ENCODE assay signal across 7 cellular contexts in the genomic region with DNA sequence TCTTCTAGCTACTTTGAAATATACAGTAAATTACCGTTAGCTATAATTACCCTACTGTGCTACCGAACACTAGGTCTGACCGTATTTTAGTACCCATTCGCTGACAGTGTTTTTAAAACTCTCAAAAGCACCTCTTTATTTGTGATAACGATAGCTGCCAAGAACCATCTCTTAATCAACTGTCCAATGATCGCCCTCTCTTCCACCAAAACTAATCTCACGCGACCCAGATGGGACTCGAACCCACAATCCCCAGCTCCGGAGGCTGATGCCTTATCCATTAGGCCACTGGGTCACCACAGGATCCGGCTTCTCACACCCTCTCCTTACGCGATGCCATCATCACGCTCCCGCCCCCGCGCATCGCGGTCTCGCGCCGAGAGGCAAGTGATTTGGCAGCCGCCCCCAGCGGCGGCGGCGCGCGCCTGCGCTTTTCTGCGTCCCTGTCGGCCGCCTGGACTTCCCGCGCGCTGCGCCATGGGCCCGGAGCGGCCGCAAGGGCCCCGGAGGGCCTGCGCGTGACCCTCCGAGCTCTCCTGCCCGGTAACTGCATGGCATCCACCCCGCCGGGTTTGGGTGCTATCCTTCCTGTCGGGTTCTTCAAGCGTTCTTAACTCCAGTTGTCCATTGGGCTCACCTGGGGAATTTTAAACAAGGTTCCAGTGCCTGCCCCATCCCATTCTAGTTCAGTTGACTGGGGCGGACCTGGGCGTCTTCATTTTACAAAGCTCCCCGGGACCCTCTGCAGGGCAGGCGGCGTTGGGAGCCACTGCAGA. TPM values are rescaled to one million over a fixed set of nuclear protein-coding genes. Genes with fewer than 3 reads are reported as not detected.
A peak's percentile ranks its signal among the peaks of the same experiment; 100 is the strongest.
DNase-seq lines count a peak whose midpoint lies in the region; ATAC-seq and TF ChIP-seq lines count a peak whose summit lies in the region.

No MANE protein-coding gene starts in this region.

- H3K36me3 ChIP-seq in hepatocyte (replicated peaks; ENCODE audit: insufficient read depth, low read depth): no peaks in the 10 kb centered on the region

- H3K27ac ChIP-seq in hepatocyte: peak overlapping the region; percentile 70

- H2AFZ ChIP-seq in hepatocyte: peak overlapping the region; percentile 67

- peaks cover 3% of the 10 kb centered on the region for H3K4me1 ChIP-seq in hepatocyte (ENCODE audit: insufficient read depth)

- H3K4me3 ChIP-seq in hepatocyte: peak overlapping the region; percentile 23

- peak overlapping the region; percentile 79 for H3K4me2 ChIP-seq in hepatocyte

- DNase-seq in NCI-H1930 (lab: John Stamatoyannopoulos, UW) (peak; percentile 94 to 99), T-helper 22 cell (ENCODE audit: low read depth) (peak; percentile 83), astrocyte of the hippocampus (ENCODE audit: low read depth, low spot score) (peak; percentile 97), hepatocyte (ENCODE audit: low spot score) (peak; percentile 97), renal cortical epithelial cell (ENCODE audit: low read depth) (peak; percentile 86)

- under 1% methylated on average over 50 of the region's 54 CpGs for WGBS in hepatocyte (ENCODE audit: low lambda C conversion rate, missing lambda C conversion rate)

- ATAC-seq in GM18508 (IDR thresholded peaks at IDR 0.05; ENCODE audit: insufficient read depth, unreplicated experiment): peak; percentile 70
- ATAC-seq in HG02981 (IDR thresholded peaks at IDR 0.05; ENCODE audit: unreplicated experiment): peak; percentile 94

- no peaks in the 10 kb centered on the region for H3K9me3 ChIP-seq in hepatocyte (ENCODE audit: low read depth)

- no peaks in the 10 kb centered on the region for H3K9me2 ChIP-seq in hepatocyte (replicated peaks; ENCODE audit: insufficient read depth)

- H3K79me2 ChIP-seq in hepatocyte: no peaks in the 10 kb centered on the region

- no peak for TF ChIP-seq CTCF in hepatocyte (IDR thresholded peaks at IDR 0.05; ENCODE audit: poor library complexity)

- H4K20me1 ChIP-seq in hepatocyte (ENCODE audit: insufficient read depth, poor library complexity, severe bottlenecking): no peaks in the 10 kb centered on the region

- H3K27me3 ChIP-seq in hepatocyte: no peaks in the 10 kb centered on the region

RNA-seq across cellular contexts. Expression of gene KPNA2, which starts 15.7 kb away (rescaled TPM):
- total RNA-seq in hepatocyte (62.6 and 72.1 TPM in 2 replicates), renal cortical epithelial cell (72.1 and 115 TPM in 2 replicates)
- 99.5 and 109 TPM in 2 replicates for polyA plus RNA-seq in hepatocyte

RNA-seq across cellular contexts. Expression of gene C17orf58, which starts 23.6 kb away (rescaled TPM):
- total RNA-seq in hepatocyte: 14.9 and 16.1 TPM in 2 replicates
- 12.1 and 18.9 TPM in 2 replicates for polyA plus RNA-seq in hepatocyte
- 8.5 and 9.7 TPM in 2 replicates for total RNA-seq in renal cortical epithelial cell

Comparison
In these comparisons a context has a peak if more than half of its experiments do, and no peak if none do; other contexts are left out.
1. Peak in every context shown above with its lines: DNase-seq, ATAC-seq, H3K4me3 ChIP-seq and H3K27ac ChIP-seq.